In the genomic region with DNA sequence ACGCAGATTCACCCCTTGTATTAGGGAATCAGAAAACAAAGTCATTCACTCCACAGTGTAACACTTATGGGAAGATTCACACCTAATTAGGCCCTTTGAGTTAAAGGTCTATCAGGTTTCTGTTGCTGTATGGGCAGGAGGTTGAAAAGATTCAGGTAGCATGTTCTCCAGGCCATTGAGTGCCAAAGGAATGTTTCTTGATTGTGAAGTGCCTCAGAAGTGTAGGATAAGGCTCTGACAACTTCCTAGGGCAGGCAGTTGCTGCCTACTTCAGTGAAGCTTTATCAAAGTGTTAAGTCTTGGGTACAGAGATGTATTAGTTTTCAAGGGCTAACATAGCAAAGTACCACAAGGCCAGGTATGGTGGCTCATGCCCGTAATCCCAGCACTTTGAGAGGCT, we compare ENCODE assay signal across 1 cellular context.
TF ChIP-seq lines count a peak whose summit lies in the region.

No MANE protein-coding gene starts in this region.

TF ChIP-seq in GM23338, 12 proteins besides CTCF, POLR2A, EP300 and RAD21:
- TF ChIP-seq, protein P1, sequence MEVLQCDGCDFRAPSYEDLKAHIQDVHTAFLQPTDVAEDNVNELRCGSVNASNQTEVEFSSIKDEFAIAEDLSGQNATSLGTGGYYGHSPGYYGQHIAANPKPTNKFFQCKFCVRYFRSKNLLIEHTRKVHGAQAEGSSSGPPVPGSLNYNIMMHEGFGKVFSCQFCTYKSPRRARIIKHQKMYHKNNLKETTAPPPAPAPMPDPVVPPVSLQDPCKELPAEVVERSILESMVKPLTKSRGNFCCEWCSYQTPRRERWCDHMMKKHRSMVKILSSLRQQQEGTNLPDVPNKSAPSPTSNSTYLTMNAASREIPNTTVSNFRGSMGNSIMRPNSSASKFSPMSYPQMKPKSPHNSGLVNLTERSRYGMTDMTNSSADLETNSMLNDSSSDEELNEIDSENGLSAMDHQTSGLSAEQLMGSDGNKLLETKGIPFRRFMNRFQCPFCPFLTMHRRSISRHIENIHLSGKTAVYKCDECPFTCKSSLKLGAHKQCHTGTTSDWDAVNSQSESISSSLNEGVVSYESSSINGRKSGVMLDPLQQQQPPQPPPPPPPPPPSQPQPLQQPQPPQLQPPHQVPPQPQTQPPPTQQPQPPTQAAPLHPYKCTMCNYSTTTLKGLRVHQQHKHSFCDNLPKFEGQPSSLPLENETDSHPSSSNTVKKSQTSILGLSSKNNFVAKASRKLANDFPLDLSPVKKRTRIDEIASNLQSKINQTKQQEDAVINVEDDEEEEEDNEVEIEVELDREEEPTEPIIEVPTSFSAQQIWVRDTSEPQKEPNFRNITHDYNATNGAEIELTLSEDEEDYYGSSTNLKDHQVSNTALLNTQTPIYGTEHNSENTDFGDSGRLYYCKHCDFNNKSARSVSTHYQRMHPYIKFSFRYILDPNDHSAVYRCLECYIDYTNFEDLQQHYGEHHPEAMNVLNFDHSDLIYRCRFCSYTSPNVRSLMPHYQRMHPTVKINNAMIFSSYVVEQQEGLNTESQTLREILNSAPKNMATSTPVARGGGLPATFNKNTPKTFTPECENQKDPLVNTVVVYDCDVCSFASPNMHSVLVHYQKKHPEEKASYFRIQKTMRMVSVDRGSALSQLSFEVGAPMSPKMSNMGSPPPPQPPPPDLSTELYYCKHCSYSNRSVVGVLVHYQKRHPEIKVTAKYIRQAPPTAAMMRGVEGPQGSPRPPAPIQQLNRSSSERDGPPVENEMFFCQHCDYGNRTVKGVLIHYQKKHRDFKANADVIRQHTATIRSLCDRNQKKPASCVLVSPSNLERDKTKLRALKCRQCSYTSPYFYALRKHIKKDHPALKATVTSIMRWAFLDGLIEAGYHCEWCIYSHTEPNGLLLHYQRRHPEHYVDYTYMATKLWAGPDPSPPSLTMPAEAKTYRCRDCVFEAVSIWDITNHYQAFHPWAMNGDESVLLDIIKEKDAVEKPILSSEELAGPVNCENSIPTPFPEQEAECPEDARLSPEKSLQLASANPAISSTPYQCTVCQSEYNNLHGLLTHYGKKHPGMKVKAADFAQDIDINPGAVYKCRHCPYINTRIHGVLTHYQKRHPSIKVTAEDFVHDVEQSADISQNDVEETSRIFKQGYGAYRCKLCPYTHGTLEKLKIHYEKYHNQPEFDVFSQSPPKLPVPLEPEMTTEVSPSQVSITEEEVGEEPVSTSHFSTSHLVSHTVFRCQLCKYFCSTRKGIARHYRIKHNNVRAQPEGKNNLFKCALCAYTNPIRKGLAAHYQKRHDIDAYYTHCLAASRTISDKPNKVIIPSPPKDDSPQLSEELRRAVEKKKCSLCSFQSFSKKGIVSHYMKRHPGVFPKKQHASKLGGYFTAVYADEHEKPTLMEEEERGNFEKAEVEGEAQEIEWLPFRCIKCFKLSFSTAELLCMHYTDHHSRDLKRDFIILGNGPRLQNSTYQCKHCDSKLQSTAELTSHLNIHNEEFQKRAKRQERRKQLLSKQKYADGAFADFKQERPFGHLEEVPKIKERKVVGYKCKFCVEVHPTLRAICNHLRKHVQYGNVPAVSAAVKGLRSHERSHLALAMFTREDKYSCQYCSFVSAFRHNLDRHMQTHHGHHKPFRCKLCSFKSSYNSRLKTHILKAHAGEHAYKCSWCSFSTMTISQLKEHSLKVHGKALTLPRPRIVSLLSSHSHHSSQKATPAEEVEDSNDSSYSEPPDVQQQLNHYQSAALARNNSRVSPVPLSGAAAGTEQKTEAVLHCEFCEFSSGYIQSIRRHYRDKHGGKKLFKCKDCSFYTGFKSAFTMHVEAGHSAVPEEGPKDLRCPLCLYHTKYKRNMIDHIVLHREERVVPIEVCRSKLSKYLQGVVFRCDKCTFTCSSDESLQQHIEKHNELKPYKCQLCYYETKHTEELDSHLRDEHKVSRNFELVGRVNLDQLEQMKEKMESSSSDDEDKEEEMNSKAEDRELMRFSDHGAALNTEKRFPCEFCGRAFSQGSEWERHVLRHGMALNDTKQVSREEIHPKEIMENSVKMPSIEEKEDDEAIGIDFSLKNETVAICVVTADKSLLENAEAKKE (CRISPR knock-in tag; IDR thresholded peaks at IDR 0.05): no peak
- TF ChIP-seq STAT1 (IDR thresholded peaks at IDR 0.05; ENCODE audit: unreplicated experiment) (no peak), EZH2 (IDR thresholded peaks at IDR 0.05; ENCODE audit: low read depth, unreplicated experiment) (no peak), POLR2AphosphoS5 (IDR thresholded peaks at IDR 0.05; ENCODE audit: low read depth) (no peak)
